30 cellular contexts compared by ENCODE assay signal in genomic region chr1:99306056-99306455, GRCh38. TPM values are rescaled to one million over a fixed set of nuclear protein-coding genes. Genes with fewer than 3 reads are reported as not detected.
"Had no signal": no experiment of that assay in that cellular context is flagged by ENCODE, and none has a peak within 500 bp of the region (broad histone marks: within the 10 kb centered on the region; RNA-seq: fewer than 3 reads in every experiment).

No MANE protein-coding gene starts in this region.

- DNase-seq: naive thymus-derived CD4-positive, alpha-beta T cell; natural killer cell; occipital lobe; psoas muscle; right cardiac atrium; right lobe of liver; sigmoid colon; small intestine; stimulated activated CD4-positive, alpha-beta T cell treated with anti-CD3 and anti-CD28 coated beads, Interleukin-15, amount 100 ng/mL, for 24 hours; stimulated activated CD4-positive, alpha-beta T cell treated with anti-CD3 and anti-CD28 coated beads, Interleukin-2, amount 100 ng/mL, for 24 hours; stimulated activated CD4-positive, alpha-beta T cell treated with anti-CD3 and anti-CD28 coated beads, Interleukin-2, amount 100 ng/mL, for 48 hours; stimulated activated CD4-positive, alpha-beta T cell treated with anti-CD3 and anti-CD28 coated beads, Interleukin-4, amount 100 ng/mL, for 24 hours; stimulated activated naive B cell treated with anti-CD40 and anti-IgM and Interleukin-4, amounts not matched to agents 10 μg/mL and 1 μg/mL and 100 μg/mL, for 72 hours; stimulated activated naive CD4-positive, alpha-beta T cell treated with Interleukin-2 at 50 U/mL for 16 hours; stomach; thyroid gland; trophoblast cell; upper lobe of left lung had no signal

- ATAC-seq: naive thymus-derived CD4-positive, alpha-beta T cell; natural killer cell; psoas muscle; right cardiac atrium; right lobe of liver; stimulated activated effector memory CD8-positive, alpha-beta T cell treated with anti-CD3 and anti-CD28 coated beads, Interleukin-12 subunit alpha, Interleukin-12 subunit beta, amount 100 ng/mL, for 72 hours; stimulated activated naive B cell treated with anti-CD40 and anti-IgM and Interleukin-4, amounts not matched to agents 10 μg/mL and 1 μg/mL and 100 μg/mL, for 72 hours had no signal

- H3K4me1 ChIP-seq: parathyroid adenoma, psoas muscle, sigmoid colon, stomach, thyroid gland, tibial nerve, upper lobe of left lung, vagina had no signal

- H3K9me3 Mint-ChIP-seq: nephron had no signal

- H3K9me3 ChIP-seq: ovary, psoas muscle, right lobe of liver, sigmoid colon, stomach, thoracic aorta, thyroid gland, tibial nerve, upper lobe of left lung, vagina had no signal

- H3K4me3 Mint-ChIP-seq: naive thymus-derived CD4-positive, alpha-beta T cell; natural killer cell; nephron; neural crest cell; stimulated activated effector memory CD8-positive, alpha-beta T cell treated with anti-CD3 and anti-CD28 coated beads, Interleukin-12 subunit alpha, Interleukin-12 subunit beta, amount 100 ng/mL, for 72 hours; stimulated activated naive B cell treated with anti-CD40 and anti-IgM and Interleukin-4, amounts not matched to agents 10 μg/mL and 1 μg/mL and 100 μg/mL, for 72 hours; stimulated activated naive CD8-positive, alpha-beta T cell treated with anti-CD3 and anti-CD28 coated beads, Interleukin-15, Interleukin-2, amounts not matched to agents 100 ng/mL and 50 ng/mL, for 24 hours had no signal

- H3K27ac ChIP-seq: ovary, parathyroid adenoma, psoas muscle, right lobe of liver, sigmoid colon, stomach, thoracic aorta, thyroid gland, tibial nerve, upper lobe of left lung, vagina had no signal

- H3K27me3 ChIP-seq: ovary, right lobe of liver, sigmoid colon, stomach, thyroid gland, tibial nerve, upper lobe of left lung, vagina had no signal

- H3K36me3 ChIP-seq: ovary, right lobe of liver, sigmoid colon, stomach, thoracic aorta, thyroid gland, upper lobe of left lung, vagina had no signal

- H2AFZ ChIP-seq: parathyroid adenoma had no signal

- H3K36me3 Mint-ChIP-seq: natural killer cell; stimulated activated effector memory CD8-positive, alpha-beta T cell treated with anti-CD3 and anti-CD28 coated beads, Interleukin-12 subunit alpha, Interleukin-12 subunit beta, amount 100 ng/mL, for 72 hours; stimulated activated naive B cell treated with anti-CD40 and anti-IgM and Interleukin-4, amounts not matched to agents 10 μg/mL and 1 μg/mL and 100 μg/mL, for 72 hours had no signal

- H3K79me2 ChIP-seq: parathyroid adenoma had no signal

- H3K27ac Mint-ChIP-seq: naive thymus-derived CD4-positive, alpha-beta T cell; natural killer cell; nephron; progenitor cell of endocrine pancreas; stimulated activated effector memory CD8-positive, alpha-beta T cell treated with anti-CD3 and anti-CD28 coated beads, Interleukin-12 subunit alpha, Interleukin-12 subunit beta, amount 100 ng/mL, for 72 hours; stimulated activated naive B cell treated with anti-CD40 and anti-IgM and Interleukin-4, amounts not matched to agents 10 μg/mL and 1 μg/mL and 100 μg/mL, for 72 hours; stimulated activated naive CD8-positive, alpha-beta T cell treated with anti-CD3 and anti-CD28 coated beads, Interleukin-15, Interleukin-2, amounts not matched to agents 100 ng/mL and 50 ng/mL, for 24 hours had no signal

- H3K4me1 Mint-ChIP-seq: naive thymus-derived CD4-positive, alpha-beta T cell; natural killer cell; nephron; neural crest cell; stimulated activated effector memory CD8-positive, alpha-beta T cell treated with anti-CD3 and anti-CD28 coated beads, Interleukin-12 subunit alpha, Interleukin-12 subunit beta, amount 100 ng/mL, for 72 hours; stimulated activated naive B cell treated with anti-CD40 and anti-IgM and Interleukin-4, amounts not matched to agents 10 μg/mL and 1 μg/mL and 100 μg/mL, for 72 hours had no signal

- H3K4me3 ChIP-seq: ovary, psoas muscle, right lobe of liver, sigmoid colon, stomach, thoracic aorta, thyroid gland, tibial nerve, upper lobe of left lung, vagina had no signal

- FAIRE-seq: small intestine, urothelium cell line had no signal

- H3K9ac ChIP-seq: parathyroid adenoma had no signal

- H3K27me3 Mint-ChIP-seq: progenitor cell of endocrine pancreas; stimulated activated naive B cell treated with anti-CD40 and anti-IgM and Interleukin-4, amounts not matched to agents 10 μg/mL and 1 μg/mL and 100 μg/mL, for 72 hours; stimulated activated naive CD8-positive, alpha-beta T cell treated with anti-CD3 and anti-CD28 coated beads, Interleukin-15, Interleukin-2, amounts not matched to agents 100 ng/mL and 50 ng/mL, for 24 hours had no signal

RNA-seq across cellular contexts. Expression of gene PLPPR4, which starts 41.8 kb away (rescaled TPM):
- total RNA-seq: naive thymus-derived CD4-positive, alpha-beta T cell; renal cortical epithelial cell had no signal
- polyA plus RNA-seq: naive thymus-derived CD4-positive, alpha-beta T cell had no signal
